8 cellular contexts compared by ENCODE assay signal in genomic region chr4:118969359-118969758, GRCh38.
A peak's percentile ranks its signal among the peaks of the same experiment; 100 is the strongest.
DNase-seq lines count a peak whose midpoint lies in the region; ATAC-seq, FAIRE-seq and TF ChIP-seq lines count a peak whose summit lies in the region.

No MANE protein-coding gene starts in this region.

- H3K27me3 Mint-ChIP-seq in astrocyte (ENCODE audit: low read depth, unreplicated experiment) = no peaks in the 10 kb centered on the region
- H3K27me3 Mint-ChIP-seq in activated naive CD8-positive, alpha-beta T cell treated with anti-CD3 and anti-CD28 coated beads for 36 hours = no peaks in the 10 kb centered on the region

- H3K4me3 Mint-ChIP-seq in astrocyte (ENCODE audit: unreplicated experiment) = no peak overlapping the region
- H3K4me3 Mint-ChIP-seq in activated naive CD8-positive, alpha-beta T cell treated with anti-CD3 and anti-CD28 coated beads for 36 hours = no peak overlapping the region

- H3K27ac Mint-ChIP-seq in astrocyte (ENCODE audit: unreplicated experiment) = no peak overlapping the region
- H3K27ac Mint-ChIP-seq in activated naive CD8-positive, alpha-beta T cell treated with anti-CD3 and anti-CD28 coated beads for 36 hours = no peak overlapping the region

- H3K27me3 ChIP-seq in astrocyte (ENCODE audit: insufficient read depth, low read length) = no peaks in the 10 kb centered on the region
- H3K27me3 ChIP-seq in tibial artery = no peaks in the 10 kb centered on the region

- no peak overlapping the region for H2AFZ ChIP-seq in astrocyte (ENCODE audit: low read depth, low read length)

- no peaks in the 10 kb centered on the region for H4K20me1 ChIP-seq in astrocyte (ENCODE audit: insufficient read depth, low read length)

- ATAC-seq in GM21619 (IDR thresholded peaks at IDR 0.05; ENCODE audit: unreplicated experiment) = no peak

- H3K9ac ChIP-seq in astrocyte (ENCODE audit: low read length) = no peak overlapping the region

- H3K9me3 ChIP-seq in astrocyte (ENCODE audit: insufficient read depth, low read depth, low read length) (no peaks in the 10 kb centered on the region), tibial artery (no peaks in the 10 kb centered on the region)

- H3K4me1 ChIP-seq in astrocyte (ENCODE audit: insufficient read depth, low read length) (peaks cover 25% of the 10 kb centered on the region), tibial artery (peaks cover 0 to 96% (median 57%) of the 10 kb centered on the region in 4 donors)

- no peaks in the 10 kb centered on the region for H3K9me3 Mint-ChIP-seq in astrocyte (ENCODE audit: unreplicated experiment)
- H3K9me3 Mint-ChIP-seq in activated naive CD8-positive, alpha-beta T cell treated with anti-CD3 and anti-CD28 coated beads for 36 hours = no peaks in the 10 kb centered on the region

- H3K4me2 ChIP-seq in astrocyte (ENCODE audit: low read length) = peak overlapping the region; percentile 2

- H3K36me3 ChIP-seq in astrocyte (ENCODE audit: insufficient read depth, low read length) (no peaks in the 10 kb centered on the region), tibial artery (no peaks in the 10 kb centered on the region)

- H3K79me2 ChIP-seq in astrocyte (ENCODE audit: insufficient read depth, low read length) = no peaks in the 10 kb centered on the region

- FAIRE-seq in G401.6 (lab: Jason Lieb, UNC) (peak; percentile 8), astrocyte (lab: Jason Lieb, UNC) (peak; percentile 93)

- peaks cover 28% of the 10 kb centered on the region for H3K4me1 Mint-ChIP-seq in astrocyte (ENCODE audit: low read depth, unreplicated experiment)
- peaks cover 8% of the 10 kb centered on the region for H3K4me1 Mint-ChIP-seq in activated naive CD8-positive, alpha-beta T cell treated with anti-CD3 and anti-CD28 coated beads for 36 hours

- peaks cover 2% of the 10 kb centered on the region for H3K36me3 Mint-ChIP-seq in astrocyte (ENCODE audit: low read depth, unreplicated experiment)
- H3K36me3 Mint-ChIP-seq in activated naive CD8-positive, alpha-beta T cell treated with anti-CD3 and anti-CD28 coated beads for 36 hours = no peaks in the 10 kb centered on the region

- intact Hi-C loops in tibial artery (cut with DNase I; ENCODE audit: low total_unique reads) = loop anchor here (5.0 kb wide), 2 partner anchors 72 to 197 kb away; no protein-coding TSS in a partner anchor

- H3K4me3 ChIP-seq in astrocyte (ENCODE audit: insufficient read depth, low read depth, low read length) = no peak overlapping the region
- peak overlapping the region in 1 of 2 donors; percentile 19 for H3K4me3 ChIP-seq in tibial artery

- DNase-seq in NCI-H1092 treated with DMSO at 0.1 percent for 48 hours (lab: John Stamatoyannopoulos, UW) = peak; percentile 34
- DNase-seq in astrocyte (ENCODE audit: low read depth) = peak; percentile 62
- DNase-seq in inferior parietal cortex (ENCODE audit: extremely low spot score) = peak; percentile 50
- DNase-seq in tibial artery = peak; percentile 84 to 90
- no peak for DNase-seq in activated naive CD8-positive, alpha-beta T cell treated with anti-CD3 and anti-CD28 coated beads for 36 hours
- DNase-seq in NCI-H187 (lab: John Stamatoyannopoulos, UW) = no peak

- TF ChIP-seq CTCF in astrocyte (IDR thresholded peaks at IDR 0.05; ENCODE audit: insufficient read depth, low read depth, low read length) = peak; percentile 74
- TF ChIP-seq CTCF in tibial artery (IDR thresholded peaks at IDR 0.05) = peak; percentile 65 to 72

- H3K27ac ChIP-seq in astrocyte (ENCODE audit: low read depth, low read length) (no peak overlapping the region), tibial artery (peak overlapping the region; percentile 73 to 87)

Comparison
In these comparisons a context has a peak if more than half of its experiments do, and no peak if none do; other contexts are left out.
1. DNase-seq: peak in NCI-H1092 treated with DMSO at 0.1 percent for 48 hours (single experiment), astrocyte (single experiment), inferior parietal cortex (single experiment) and tibial artery (2 of 2); none in activated naive CD8-positive, alpha-beta T cell treated with anti-CD3 and anti-CD28 coated beads for 36 hours (single experiment) and NCI-H187 (0 of 2).